In the genomic region with DNA sequence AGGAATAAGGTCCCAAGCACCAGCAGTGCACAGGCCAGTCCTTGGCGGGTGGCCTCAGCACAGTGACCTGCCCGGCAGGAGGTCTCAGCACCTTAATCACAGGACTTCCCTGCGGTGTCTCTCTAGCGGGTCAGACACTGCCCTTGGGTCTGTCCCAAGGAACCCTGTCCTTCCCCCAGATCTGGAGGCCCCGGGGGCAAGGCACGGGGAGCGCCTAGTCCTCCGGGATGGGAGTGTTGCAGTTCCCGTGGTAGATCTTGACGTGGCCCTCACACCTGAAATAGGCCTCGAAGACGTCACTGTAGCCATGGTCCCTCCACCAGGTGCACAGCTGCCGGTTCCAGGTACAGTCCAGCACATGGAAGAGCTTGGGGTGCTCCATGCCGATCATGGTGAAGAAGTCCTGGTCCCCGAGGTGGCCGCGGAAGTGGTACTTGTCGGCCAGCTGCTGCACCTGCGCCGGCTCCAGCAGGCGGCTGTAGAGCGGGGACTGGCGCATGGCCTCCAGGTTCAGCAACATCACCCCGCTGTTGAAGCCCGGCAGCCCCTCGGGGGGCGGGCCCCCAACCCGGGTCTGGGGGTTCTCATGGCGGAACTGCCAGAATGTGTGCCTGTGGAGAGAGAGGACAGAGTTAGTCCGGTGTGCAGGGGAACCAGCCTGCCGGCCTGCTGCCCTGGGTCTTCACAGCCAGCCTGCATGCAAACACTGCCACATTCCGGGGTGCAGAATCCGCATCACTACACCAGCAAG, we compare ENCODE assay signal across 16 cellular contexts.
DNase-seq lines count a peak whose midpoint lies in the region; ATAC-seq, FAIRE-seq and TF ChIP-seq lines count a peak whose summit lies in the region.
"Had no signal": no experiment of that assay in that cellular context is flagged by ENCODE, and none has a peak within 500 bp of the region (broad histone marks: within the 10 kb centered on the region; RNA-seq: fewer than 3 reads in every experiment).

No MANE protein-coding gene starts in this region.

- H3K27me3 ChIP-seq in Peyer's patch, result no peaks in the 10 kb centered on the region
- no peaks in the 10 kb centered on the region for H3K27me3 ChIP-seq in spleen (replicated peaks in 1 of 7)
- no peaks in the 10 kb centered on the region for H3K27me3 ChIP-seq in esophagus muscularis mucosa

- intact Hi-C loops in kidney (cut with DNase I), result no loop called here
- intact Hi-C loops in spleen (cut with DNase I; ENCODE audit: low total_unique reads), result no loop called here
- intact Hi-C loops in esophagus muscularis mucosa (cut with DNase I), result no loop called here

- no peaks in the 10 kb centered on the region for H3K9me3 ChIP-seq in Peyer's patch
- H3K9me3 ChIP-seq in kidney (ENCODE audit: control insufficient read depth in 1 of 2, low read length in 2 of 2), result no peaks in the 10 kb centered on the region
- no peaks in the 10 kb centered on the region for H3K9me3 ChIP-seq in spleen
- H3K9me3 ChIP-seq in esophagus muscularis mucosa, result no peaks in the 10 kb centered on the region

- DNase-seq in activated effector memory CD4-positive, alpha-beta T cell treated with anti-CD3 and anti-CD28 coated beads, Interleukin-2, amount 50 U/mL, for 16 hours, result peak; percentile 55
- no peak for DNase-seq in activated effector memory CD4-positive, alpha-beta T cell treated with Interleukin-2 at 50 U/mL for 16 hours
- DNase-seq in Peyer's patch (peak in 2 of 3 donors; percentile 32 to 38), kidney (peak; percentile 52), spleen (peak; percentile 62), amniotic stem cell (lab: John Stamatoyannopoulos, UW) (no peak), esophagus muscularis mucosa (ENCODE audit: extremely low spot score) (no peak)
- DNase-seq: DMS53, H9, IMR-90, NCI-H1930, NCI-H2171 treated with DMSO at 0.1 percent for 48 hours, NCI-H510A, NCI-H82 had no signal

- no peak overlapping the region for H3K9ac ChIP-seq in kidney (ENCODE audit: low read length in 2 of 2)

- no peak for ATAC-seq in GM21526 (IDR thresholded peaks at IDR 0.05; ENCODE audit: low FRiP score, unreplicated experiment)
- ATAC-seq: Panc1 had no signal

- no peak for TF ChIP-seq EP300 in esophagus muscularis mucosa (IDR thresholded peaks at IDR 0.05)

- FAIRE-seq in kidney (lab: Jason Lieb, UNC), result no peak

- H3K27ac ChIP-seq in Peyer's patch (no peak overlapping the region), kidney (ENCODE audit: low read depth in 2 of 2, low read length in 2 of 2) (no peak overlapping the region), spleen (no peak overlapping the region), esophagus muscularis mucosa (replicated peaks in 1 of 4) (no peak overlapping the region)

- TF ChIP-seq CTCF in Peyer's patch (IDR thresholded peaks at IDR 0.05) (no peak), kidney (IDR thresholded peaks at IDR 0.05; ENCODE audit: borderline replicate concordance, extremely low read depth, insufficient read depth) (no peak), spleen (IDR thresholded peaks at IDR 0.05 in 8 of 11, conservative IDR thresholded peaks at IDR 0.05 in 3 of 11) (no peak), esophagus muscularis mucosa (IDR thresholded peaks at IDR 0.05) (no peak)

- H3K4me3 ChIP-seq in Peyer's patch (no peak overlapping the region), kidney (ENCODE audit: low read length in 2 of 2) (no peak overlapping the region), spleen (no peak overlapping the region), esophagus muscularis mucosa (no peak overlapping the region)

- H3K36me3 ChIP-seq in Peyer's patch, result peaks cover 0 to 5% (median 0%) of the 10 kb centered on the region in 3 donors
- H3K36me3 ChIP-seq in kidney (ENCODE audit: control insufficient read depth in 1 of 2, insufficient read depth in 2 of 2, low read length in 2 of 2), result peaks cover 0 to 2% of the 10 kb centered on the region in 2 donors
- H3K36me3 ChIP-seq in spleen, result peaks cover 0 to 36% (median 11%) of the 10 kb centered on the region in 6 donors
- peaks cover 0 to 27% (median 13%) of the 10 kb centered on the region in 4 donors for H3K36me3 ChIP-seq in esophagus muscularis mucosa

- TF ChIP-seq POLR2A in Peyer's patch (IDR thresholded peaks at IDR 0.05) (no peak), spleen (IDR thresholded peaks at IDR 0.05) (no peak), esophagus muscularis mucosa (IDR thresholded peaks at IDR 0.05; ENCODE audit: low read depth) (no peak)

- WGBS in spleen, 5 donors, result 94 to 99% (median 97%) methylated on average over 5 to 33 of the region's 33 CpGs
- WGBS in esophagus muscularis mucosa, result 98% methylated on average over 9 of the region's 33 CpGs

- H3K4me1 ChIP-seq in Peyer's patch (peaks cover 0 to under 1% (median 0%) of the 10 kb centered on the region in 4 donors), kidney (ENCODE audit: control insufficient read depth in 1 of 2, insufficient read depth in 1 of 2, low read depth in 1 of 2, low read length in 2 of 2) (no peaks in the 10 kb centered on the region), spleen (peaks cover 0 to 18% (median 4%) of the 10 kb centered on the region in 6 donors), esophagus muscularis mucosa (peaks cover under 1 to 6% (median 5%) of the 10 kb centered on the region in 4 donors)

Comparison
In these comparisons a context has a peak if more than half of its experiments do, and no peak if none do; other contexts are left out.
1. DNase-seq: peak in activated effector memory CD4-positive, alpha-beta T cell treated with anti-CD3 and anti-CD28 coated beads, Interleukin-2, amount 50 U/mL, for 16 hours (single experiment), Peyer's patch (2 of 3), kidney (single experiment) and spleen (single experiment); none in activated effector memory CD4-positive, alpha-beta T cell treated with Interleukin-2 at 50 U/mL for 16 hours (single experiment), amniotic stem cell (single experiment) and esophagus muscularis mucosa (single experiment).